21 cellular contexts compared by ENCODE assay signal in genomic region chr16:84990782-84991181, GRCh38. TPM values are rescaled to one million over a fixed set of nuclear protein-coding genes. Genes with fewer than 3 reads are reported as not detected.
DNase-seq lines count a peak whose midpoint lies in the region; ATAC-seq and TF ChIP-seq lines count a peak whose summit lies in the region.
"Had no signal": no experiment of that assay in that cellular context is flagged by ENCODE, and none has a peak within 500 bp of the region (broad histone marks: within the 10 kb centered on the region; RNA-seq: fewer than 3 reads in every experiment).

No MANE protein-coding gene starts in this region.

- H2BK12ac ChIP-seq in mesenchymal stem cell (ENCODE audit: low read length in 2 of 2), result no peak overlapping the region

- 96% methylated on average over 9 of the region's 9 CpGs for WGBS in mesenchymal stem cell

- no peak overlapping the region for H3K27ac ChIP-seq in right atrium auricular region
- no peak overlapping the region for H3K27ac ChIP-seq in mesenchymal stem cell (ENCODE audit: low read length, poor library complexity, severe bottlenecking)

- H3K27me3 Mint-ChIP-seq in central memory CD8-positive, alpha-beta T cell, result no peaks in the 10 kb centered on the region
- no peaks in the 10 kb centered on the region for H3K27me3 Mint-ChIP-seq in type B pancreatic cell
- no peaks in the 10 kb centered on the region for H3K27me3 Mint-ChIP-seq in T-cell
- H3K27me3 Mint-ChIP-seq: CD8-positive, alpha-beta memory T cell had no signal

- H2AK5ac ChIP-seq in mesenchymal stem cell (ENCODE audit: low read length, severe bottlenecking), result peak overlapping the region; percentile 36

- no peaks in the 10 kb centered on the region for H3K9me3 ChIP-seq in right atrium auricular region
- no peaks in the 10 kb centered on the region for H3K9me3 ChIP-seq in mesenchymal stem cell (ENCODE audit: control insufficient read depth, low read length)
- H3K9me3 ChIP-seq: BLaER1 treated with 17β-estradiol and CSF1 and Interleukin-3, amounts not matched to agents 10 nM and 100 nM had no signal

- intact Hi-C loops in cardiac septum (cut with DNase I), result no loop called here

- H3K9ac ChIP-seq in mesenchymal stem cell (ENCODE audit: low read length), result no peak overlapping the region

- no peak overlapping the region for H3K18ac ChIP-seq in mesenchymal stem cell (ENCODE audit: low read depth in 1 of 2, low read length in 2 of 2)

- H3K27me3 ChIP-seq in right atrium auricular region, result no peaks in the 10 kb centered on the region
- H3K27me3 ChIP-seq in mesenchymal stem cell (ENCODE audit: control insufficient read depth in 1 of 2, insufficient read depth in 1 of 2, low read length in 2 of 2), result no peaks in the 10 kb centered on the region
- H3K27me3 ChIP-seq: BLaER1 treated with 17β-estradiol and CSF1 and Interleukin-3, amounts not matched to agents 10 nM and 100 nM had no signal

- ATAC-seq in central memory CD8-positive, alpha-beta T cell (replicated peaks; ENCODE audit: extremely low read depth, poor library complexity, severe bottlenecking), result no peak
- ATAC-seq in T-cell (replicated peaks in 1 of 4) (no peak), GM18502 (IDR thresholded peaks at IDR 0.05; ENCODE audit: poor library complexity, unreplicated experiment) (no peak), GM19351 (IDR thresholded peaks at IDR 0.05; ENCODE audit: unreplicated experiment) (no peak)
- ATAC-seq: HepG2 had no signal

- peak overlapping the region; percentile 77 for H3K27ac Mint-ChIP-seq in central memory CD8-positive, alpha-beta T cell (ENCODE audit: low read depth)
- H3K27ac Mint-ChIP-seq in type B pancreatic cell (peak overlapping the region; percentile 67), T-cell (no peak overlapping the region)

- no peak overlapping the region for H2BK15ac ChIP-seq in mesenchymal stem cell (ENCODE audit: low read depth, poor library complexity, severe bottlenecking)

- DNase-seq in cardiac septum (ENCODE audit: low spot score) (peak; percentile 31), right atrium auricular region (ENCODE audit: low spot score) (no peak), mesenchymal stem cell (no peak), type B pancreatic cell (ENCODE audit: extremely low spot score, unreplicated experiment) (no peak), T-cell (no peak)
- no peak for DNase-seq in central memory CD8-positive, alpha-beta T cell (ENCODE audit: low spot score in 2 of 2)
- DNase-seq: 8988T; CD8-positive, alpha-beta memory T cell; GDM1; KG1; NCI-H1092 treated with DMSO at 0.1 percent for 48 hours; NCI-H1436 treated with DMSO at 0.1 percent for 48 hours; NCI-H1930; NCI-H510A; NCI-H774; NK-92 treated with Interleukin-12 subunit alpha and Interleukin-12 subunit beta, amount 100 ng/mL, for 24 hours; SIG-M5 had no signal

- H3K4me2 ChIP-seq in mesenchymal stem cell (ENCODE audit: low read length, poor library complexity, severe bottlenecking), result no peak overlapping the region

- no peak overlapping the region for H2BK5ac ChIP-seq in mesenchymal stem cell (ENCODE audit: low read depth, low read length, poor library complexity, severe bottlenecking)

- TF ChIP-seq CTCF in right atrium auricular region (IDR thresholded peaks at IDR 0.05) (no peak), type B pancreatic cell (conservative IDR thresholded peaks at IDR 0.05) (no peak)

- no peak overlapping the region for H2BK120ac ChIP-seq in mesenchymal stem cell (ENCODE audit: low read depth, low read length)

- peaks cover 70% of the 10 kb centered on the region for H3K36me3 Mint-ChIP-seq in central memory CD8-positive, alpha-beta T cell (ENCODE audit: insufficient read depth)
- H3K36me3 Mint-ChIP-seq in type B pancreatic cell (peaks cover 29% of the 10 kb centered on the region), T-cell (peaks cover 55% of the 10 kb centered on the region)

- H2AFZ ChIP-seq in mesenchymal stem cell (ENCODE audit: low read depth, low read length), result no peak overlapping the region

- peaks cover 27% of the 10 kb centered on the region for H3K79me1 ChIP-seq in mesenchymal stem cell (replicated peaks; ENCODE audit: low read length, poor library complexity, severe bottlenecking)

- POLR2A ChIA-PET in T-cell (lab: Charles Lee), result no interaction called here

- no peak overlapping the region for H3K14ac ChIP-seq in mesenchymal stem cell (ENCODE audit: low read length in 2 of 2)

- H3K9me3 Mint-ChIP-seq in central memory CD8-positive, alpha-beta T cell, result no peaks in the 10 kb centered on the region
- no peaks in the 10 kb centered on the region for H3K9me3 Mint-ChIP-seq in type B pancreatic cell
- H3K9me3 Mint-ChIP-seq in T-cell, result no peaks in the 10 kb centered on the region
- H3K9me3 Mint-ChIP-seq: CD8-positive, alpha-beta memory T cell had no signal

- H3K4me3 Mint-ChIP-seq in central memory CD8-positive, alpha-beta T cell, result no peak overlapping the region
- H3K4me3 Mint-ChIP-seq in type B pancreatic cell, result no peak overlapping the region
- H3K4me3 Mint-ChIP-seq in T-cell, result no peak overlapping the region
- H3K4me3 Mint-ChIP-seq: CD8-positive, alpha-beta memory T cell had no signal

- peaks cover 26% of the 10 kb centered on the region for H3K4me1 Mint-ChIP-seq in central memory CD8-positive, alpha-beta T cell
- H3K4me1 Mint-ChIP-seq in type B pancreatic cell (ENCODE audit: unreplicated experiment), result peaks cover 22% of the 10 kb centered on the region
- peaks cover 14 to 24% (median 22%) of the 10 kb centered on the region in 3 donors for H3K4me1 Mint-ChIP-seq in T-cell

- H3K4me1 ChIP-seq in right atrium auricular region (peaks cover 0 to 29% of the 10 kb centered on the region in 2 donors), mesenchymal stem cell (ENCODE audit: control insufficient read depth, insufficient read depth, low read depth, low read length) (peaks cover 51% of the 10 kb centered on the region)

- H4K91ac ChIP-seq in mesenchymal stem cell (ENCODE audit: low read length), result no peak overlapping the region

- no peak overlapping the region for H4K8ac ChIP-seq in mesenchymal stem cell (ENCODE audit: low read length)

- H3K4ac ChIP-seq in mesenchymal stem cell (ENCODE audit: low read depth in 1 of 2, low read length in 2 of 2), result no peak overlapping the region

- CTCF ChIA-PET in T-cell (lab: Charles Lee), result no interaction called here

- H3K36me3 ChIP-seq in right atrium auricular region, result peaks cover 69% of the 10 kb centered on the region
- H3K36me3 ChIP-seq in mesenchymal stem cell (ENCODE audit: control insufficient read depth in 1 of 2, insufficient read depth in 2 of 2, low read depth in 1 of 2, low read length in 2 of 2), result peaks cover 43 to 69% of the 10 kb centered on the region in 2 experiments

- no peak overlapping the region for H3K23ac ChIP-seq in mesenchymal stem cell (ENCODE audit: low read length in 2 of 2)

- H3K4me3 ChIP-seq in right atrium auricular region (no peak overlapping the region), mesenchymal stem cell (ENCODE audit: insufficient read depth in 1 of 2, low read depth in 1 of 2, low read length in 2 of 2) (no peak overlapping the region)
- H3K4me3 ChIP-seq: BLaER1 treated with 17β-estradiol and CSF1 and Interleukin-3, amounts not matched to agents 10 nM and 100 nM had no signal

RNA-seq across cellular contexts. Expression of gene ZDHHC7, which starts 20.6 kb away (rescaled TPM):
- total RNA-seq in cardiac septum (43.7 TPM), right atrium auricular region (10 to 100 TPM; 36.0 to 48.7 TPM), type B pancreatic cell (ENCODE audit: low replicate concordance) (47.1 and 55.0 TPM in 2 replicates), T-cell (10 to 100 TPM; 33.5 to 43.9 (median 38.7) TPM)
- polyA plus RNA-seq in mesenchymal stem cell (2013, experiment 1 of 2), result 64.9 TPM
- 65.2 TPM for polyA plus RNA-seq in mesenchymal stem cell (2013, experiment 2 of 2)

RNA-seq across cellular contexts. Expression of gene KIAA0513, which starts 36.8 kb away (rescaled TPM):
- total RNA-seq in cardiac septum (8.3 TPM), right atrium auricular region (10 to 100 TPM; 12.6 to 14.1 TPM), type B pancreatic cell (ENCODE audit: low replicate concordance) (12.9 and 30.4 TPM in 2 replicates), T-cell (10 to 100 TPM in 4 of 5 donors, 1 to 10 TPM in 1; 9.2 to 19.7 (median 17.2) TPM)
- polyA plus RNA-seq in mesenchymal stem cell (2013, experiment 1 of 2), result 8.5 TPM
- 8.0 TPM for polyA plus RNA-seq in mesenchymal stem cell (2013, experiment 2 of 2)

Comparison
In these comparisons a context has a peak if more than half of its experiments do, and no peak if none do; other contexts are left out.
1. H3K27ac Mint-ChIP-seq: peak in central memory CD8-positive, alpha-beta T cell (single experiment) and type B pancreatic cell (single experiment); none in T-cell (0 of 2).